In genomic region chr9:126980231-126980630, GRCh38 we compare ENCODE assay signal across 19 cellular contexts.
A peak's percentile ranks its signal among the peaks of the same experiment; 100 is the strongest.
DNase-seq lines count a peak whose midpoint lies in the region; ATAC-seq and TF ChIP-seq lines count a peak whose summit lies in the region.
"Had no signal": no experiment of that assay in that cellular context is flagged by ENCODE, and none has a peak within 500 bp of the region (broad histone marks: within the 10 kb centered on the region; RNA-seq: fewer than 3 reads in every experiment).

No MANE protein-coding gene starts in this region.

- H3K4me3 ChIP-seq in KMS-11 (IDR thresholded peaks at IDR 0.05; ENCODE audit: insufficient read depth, low read depth, low read length) (no peak overlapping the region), choroid plexus epithelial cell (ENCODE audit: low read depth, low read length) (no peak overlapping the region)
- H3K4me3 ChIP-seq: BLaER1 treated with 17β-estradiol and CSF1 and Interleukin-3, amounts not matched to agents 10 nM and 100 nM; Peyer's patch had no signal

- no peak overlapping the region for H2AFZ ChIP-seq in KMS-11 (ENCODE audit: low read depth)

- no peaks in the 10 kb centered on the region for H4K20me1 ChIP-seq in KMS-11 (ENCODE audit: insufficient read depth)

- TF ChIP-seq CTCF in KMS-11 (conservative IDR thresholded peaks at IDR 0.05; ENCODE audit: low read depth, low read length) (no peak), choroid plexus epithelial cell (conservative IDR thresholded peaks at IDR 0.05; ENCODE audit: low read depth, low read length) (no peak)

- H3K27me3 ChIP-seq in KMS-11 (ENCODE audit: insufficient read depth, low read depth): no peaks in the 10 kb centered on the region
- H3K27me3 ChIP-seq: Peyer's patch had no signal

- no peak overlapping the region for H3K27ac ChIP-seq in KMS-11
- H3K27ac ChIP-seq: BLaER1 treated with 17β-estradiol and CSF1 and Interleukin-3, amounts not matched to agents 10 nM and 100 nM; HL-60; Peyer's patch had no signal

- intact Hi-C loops in sciatic nerve (cut with DNase I): no loop called here

- DNase-seq in AG08395 (ENCODE audit: low spot score) (peak; percentile 31), choroid plexus epithelial cell (ENCODE audit: low read depth) (peak; percentile 17), sciatic nerve (ENCODE audit: low spot score) (no peak), cortex of kidney (lab: John Stamatoyannopoulos, UW) (no peak)
- DNase-seq: Calu3; EL; Kasumi-1; NCI-H1694; NCI-H2081 treated with DMSO at 0.1 percent for 48 hours; NCI-H446 treated with DMSO at 0.1 percent for 48 hours; NK-92 treated with Interleukin-12 subunit alpha and Interleukin-12 subunit beta, amount 100 ng/mL, for 24 hours; Peyer's patch had no signal

- H3K9ac ChIP-seq in KMS-11: no peak overlapping the region
- H3K9ac ChIP-seq: BLaER1 treated with 17β-estradiol and CSF1 and Interleukin-3, amounts not matched to agents 10 nM and 100 nM had no signal

- H3K4me2 ChIP-seq in KMS-11: 0 out of 2 replicates have a peak overlapping the region, but pooled peaks have one; percentile 5
- H3K4me2 ChIP-seq: BLaER1 treated with 17β-estradiol and CSF1 and Interleukin-3, amounts not matched to agents 10 nM and 100 nM had no signal

- H3K4me1 ChIP-seq in KMS-11 (ENCODE audit: low read depth, poor library complexity, severe bottlenecking): peaks cover 44% of the 10 kb centered on the region

- H3K36me3 ChIP-seq in KMS-11 (ENCODE audit: insufficient read depth): no peaks in the 10 kb centered on the region
- H3K36me3 ChIP-seq: Peyer's patch had no signal

- peak; percentile 18 for ATAC-seq in sciatic nerve
- ATAC-seq in HG02642 (IDR thresholded peaks at IDR 0.05; ENCODE audit: poor library complexity, unreplicated experiment): no peak
- no peak for ATAC-seq in HG03354 (IDR thresholded peaks at IDR 0.05; ENCODE audit: poor library complexity, severe bottlenecking, unreplicated experiment)
- ATAC-seq: CD8-positive, alpha-beta T cell; Right ventricle myocardium inferior had no signal

- H3K79me2 ChIP-seq in KMS-11 (ENCODE audit: insufficient read depth, low read depth): no peaks in the 10 kb centered on the region

Comparison
In these comparisons a context has a peak if more than half of its experiments do, and no peak if none do; other contexts are left out.
1. DNase-seq: peak in AG08395 (single experiment) and choroid plexus epithelial cell (single experiment); none in sciatic nerve (single experiment) and cortex of kidney (single experiment).